Comparison of ENCODE assay signal across 22 cellular contexts in genomic region chrX:348461-349117, GRCh38. TPM values are rescaled to one million over a fixed set of nuclear protein-coding genes. Genes with fewer than 3 reads are reported as not detected.
A peak's percentile ranks its signal among the peaks of the same experiment; 100 is the strongest.
DNase-seq lines count a peak whose midpoint lies in the region; ATAC-seq, FAIRE-seq and TF ChIP-seq lines count a peak whose summit lies in the region.
"Had no signal": no experiment of that assay in that cellular context is flagged by ENCODE, and none has a peak within 500 bp of the region (broad histone marks: within the 10 kb centered on the region; RNA-seq: fewer than 3 reads in every experiment).

No MANE protein-coding gene starts in this region.

- H3K79me2 ChIP-seq in K562 (ENCODE audit: control insufficient read depth, insufficient read depth, low read length) (no peaks in the 10 kb centered on the region), GM23248 (ENCODE audit: insufficient read depth) (no peaks in the 10 kb centered on the region)

- 25% methylated on average over 9 of the region's 11 CpGs for WGBS in K562 (ENCODE audit: insufficient coverage, low coverage, missing lambda C conversion rate)
- WGBS in GM23248 (ENCODE audit: low coverage in 1 of 2, low lambda C conversion rate in 2 of 2, missing lambda C conversion rate in 2 of 2), 2 experiments: 84 to 87% methylated on average over 11 of the region's 11 CpGs

- no peaks in the 10 kb centered on the region for H4K20me1 ChIP-seq in K562 (replicated peaks; ENCODE audit: control insufficient read depth, insufficient read depth, low read length)
- no peaks in the 10 kb centered on the region for H4K20me1 ChIP-seq in GM23248 (ENCODE audit: insufficient read depth)

- no peaks in the 10 kb centered on the region for H3K9me1 ChIP-seq in K562 (ENCODE audit: control insufficient read depth, insufficient read depth, low read length)

- H3K9me3 ChIP-seq in K562 (replicated peaks; ENCODE audit: control insufficient read depth, insufficient read depth, low read depth, low read length) (no peaks in the 10 kb centered on the region), GM23248 (ENCODE audit: low read depth) (no peaks in the 10 kb centered on the region)
- H3K9me3 ChIP-seq: BE2C, prostate gland, testis had no signal

- no peak overlapping the region for H3K27ac ChIP-seq in K562 (ENCODE audit: extremely low read depth, low read depth, low read length)
- H3K27ac ChIP-seq in substantia nigra (ENCODE audit: low read depth, low read length, poor library complexity, severe bottlenecking): peak overlapping the region; percentile 32
- no peak overlapping the region for H3K27ac ChIP-seq in GM23248
- H3K27ac ChIP-seq: prostate gland, WERI-Rb-1 had no signal

- CTCF ChIA-PET in K562 (lab: Yijun Ruan, JAX; ENCODE audit: low intra/inter-chr PET ratio): no interaction called here

- intact Hi-C loops in K562 (cut with micrococcal nuclease): no loop called here
- intact Hi-C loops in Right ventricle myocardium superior (cut with DNase I): no loop called here

- H3K27me3 ChIP-seq in K562 (ENCODE audit: control insufficient read depth in 2 of 2, insufficient read depth in 2 of 2, low read length in 2 of 2) (no peaks in the 10 kb centered on the region), GM23248 (replicated peaks; ENCODE audit: insufficient read depth) (no peaks in the 10 kb centered on the region)
- H3K27me3 ChIP-seq: BE2C, testis had no signal

- no peak overlapping the region for H3K4me2 ChIP-seq in K562 (ENCODE audit: insufficient read depth, low read length)
- no peak overlapping the region for H3K4me2 ChIP-seq in GM23248 (ENCODE audit: unreplicated experiment)

- H3K9ac ChIP-seq in K562 (ENCODE audit: insufficient read depth in 1 of 2, low read depth in 2 of 2, low read length in 2 of 2): no peak overlapping the region
- H3K9ac ChIP-seq in GM23248: no peak overlapping the region

- no peak overlapping the region for H2AFZ ChIP-seq in K562 (ENCODE audit: low read depth, low read length)
- H2AFZ ChIP-seq in GM23248: no peak overlapping the region

- DNase-seq in K562 (ENCODE audit: extremely low read depth in 1 of 4, low spot score in 3 of 4): no peak
- peak; percentile 34 for DNase-seq in Right ventricle myocardium superior
- DNase-seq in medulla oblongata (ENCODE audit: extremely low spot score): peak; percentile 15
- peak in 2 of 49 donors; percentile 4 to 15 for DNase-seq in substantia nigra (lab: John Stamatoyannopoulos, UW)
- DNase-seq in NCI-H2196 treated with DMSO at 0.1 percent for 48 hours (lab: John Stamatoyannopoulos, UW; ENCODE audit: unreplicated experiment): no peak
- no peak for DNase-seq in NCI-H2081 (lab: John Stamatoyannopoulos, UW)
- DNase-seq in GM23248: no peak
- DNase-seq: activated CD8-positive, alpha-beta T cell treated with anti-CD3 and anti-CD28 coated beads for 36 hours; activated T-cell treated with anti-CD3 and anti-CD28 coated beads, Interleukin-2, amount 50 U/mL, for 72 hours; BE2C; Calu3; effector memory CD4-positive, alpha-beta T cell; EL; H7; NCI-H345; NK-92 treated with Interleukin-12 subunit alpha and Interleukin-12 subunit beta, amount 100 ng/mL, for 24 hours; RPMI8226; stimulated activated CD4-positive, alpha-beta T cell treated with anti-CD3 and anti-CD28 coated beads, Interleukin-12 subunit alpha, Interleukin-12 subunit beta, amount 100 ng/mL, for 4 hours; SW 1271; testis; WERI-Rb-1 had no signal

- no peak for TF ChIP-seq POLR2A in K562 (conservative IDR thresholded peaks at IDR 0.05)

- H3K9me2 ChIP-seq in GM23248 (ENCODE audit: insufficient read depth): no peaks in the 10 kb centered on the region

- no peaks in the 10 kb centered on the region for H3F3A ChIP-seq in GM23248 (ENCODE audit: insufficient read depth)

- POLR2A ChIA-PET in K562 (lab: Yijun Ruan, JAX): no interaction called here

- H3K36me3 ChIP-seq in K562 (ENCODE audit: control insufficient read depth, insufficient read depth, low read length) (no peaks in the 10 kb centered on the region), GM23248 (ENCODE audit: low read depth) (no peaks in the 10 kb centered on the region)
- H3K36me3 ChIP-seq: BE2C, prostate gland had no signal

- BruUV-seq in K562 (replicated peaks; lab: Mats Ljungman, UMichigan): no TSS peak

- in situ Hi-C loops in K562 (cut with MboI) (no loop called here), GM23248 (cut with MboI) (no loop called here)

- no peak for TF ChIP-seq RAD21 in K562 (CRISPR knock-in tag; conservative IDR thresholded peaks at IDR 0.05 in 1 of 2, IDR thresholded peaks at IDR 0.05 in 1 of 2)

- ATAC-seq in K562 (no peak), Right ventricle myocardium superior (ENCODE audit: poor library complexity) (peak; percentile 48)
- ATAC-seq: activated CD8-positive, alpha-beta T cell treated with anti-CD3 and anti-CD28 coated beads for 36 hours; activated T-cell treated with anti-CD3 and anti-CD28 coated beads, Interleukin-2, amount 50 U/mL, for 72 hours had no signal

- FAIRE-seq in K562 (lab: Jason Lieb, UNC): no peak

- no peak for TF ChIP-seq EP300 in K562 (IDR thresholded peaks at IDR 0.05; ENCODE audit: low read length)

- H3K4me1 ChIP-seq in K562 (replicated peaks in 1 of 2; ENCODE audit: control insufficient read depth in 2 of 2, insufficient read depth in 2 of 2, low read length in 2 of 2) (0 out of 5 replicates have a peak, but pooled peaks cover 0 to 4% of the 10 kb centered on the region in 2 experiments), GM23248 (ENCODE audit: insufficient read depth) (no peaks in the 10 kb centered on the region)
- H3K4me1 ChIP-seq: BE2C, prostate gland had no signal

- H3K4me3 ChIP-seq in K562 (no peak overlapping the region), GM23248 (no peak overlapping the region)
- H3K4me3 ChIP-seq: prostate gland, testis had no signal

- no peak for TF ChIP-seq CTCF in K562 (IDR thresholded peaks at IDR 0.05 in 2 of 3, conservative IDR thresholded peaks at IDR 0.05 in 1 of 3; ENCODE audit: insufficient read depth in 2 of 3, low read depth in 1 of 3, low read length in 3 of 3)

TF ChIP-seq in K562, 482 proteins besides CTCF, POLR2A, EP300 and RAD21:
- TF ChIP-seq TEAD1 (CRISPR knock-in tag; IDR thresholded peaks at IDR 0.05): no peak
- peak; percentile 22 for TF ChIP-seq MEIS2 (IDR thresholded peaks at IDR 0.05; ENCODE audit: partially characterized antibody)
- no peak for TF ChIP-seq EP400 (IDR thresholded peaks at IDR 0.05)
- no peak for TF ChIP-seq HNRNPH1 (optimal IDR thresholded peaks at IDR 0.05; ENCODE audit: low read depth, low read length)

RNA-seq across cellular contexts. Expression of gene GTPBP6, which starts 30.0 kb away (rescaled TPM):
- 8.2 and 16.9 TPM in 2 replicates for total RNA-seq in K562 (2011; cell fraction: chromatin; rRNA removed; ENCODE audit: low replicate concordance)
- 12.7 and 13.9 TPM in 2 replicates for total RNA-seq in K562 (2011; cell fraction: nucleolus; rRNA removed)
- total RNA-seq in K562 (2011; cell fraction: nucleoplasm; rRNA removed): 7.4 and 11.1 TPM in 2 replicates
- 28.6 and 34.9 TPM in 2 replicates for total RNA-seq in K562 (2014; rRNA removed)
- total RNA-seq in K562 (2014; rRNA removed; fragmentation: Illumina TruSeq; extraction: Trizol): 1.8 and 2.7 TPM in 2 replicates
- total RNA-seq in K562 (2015; rRNA removed; fragmentation: Illumina TruSeq; extraction: Trizol): 11.6 and 13.3 TPM in 2 replicates
- total RNA-seq in K562 (2021): 34.1 and 35.2 TPM in 2 replicates
- polyA plus RNA-seq in K562 (2011; rRNA removed): 8.0 and 13.2 TPM in 2 replicates
- polyA plus RNA-seq in K562 (2011; cell fraction: cytosol; rRNA removed): 11.9 and 25.0 TPM in 2 replicates
- 21.1 and 25.4 TPM in 2 replicates for polyA plus RNA-seq in K562 (2011; cell fraction: nucleus; rRNA removed)
- polyA plus RNA-seq in K562 (2012): 18.5 and 21.7 TPM in 2 replicates
- polyA plus RNA-seq in K562 (2014; fragmentation: Illumina TruSeq; extraction: Trizol): 4.7 and 14.6 TPM in 2 replicates
- polyA plus RNA-seq in K562 (2014; fragmentation: Nextera tagmentation; extraction: Ambion mirVana): under 1 TPM; 0.24 to 0.50 TPM
- 23.7 and 26.4 TPM in 2 replicates for polyA plus RNA-seq in K562 (2014; rRNA removed)
- polyA minus RNA-seq in K562 (2011; rRNA and poly(A)+ RNA removed): 4.6 and 6.0 TPM in 2 replicates
- polyA minus RNA-seq in K562 (2011; cell fraction: cytosol; rRNA and poly(A)+ RNA removed): 8.3 and 9.6 TPM in 2 replicates
- polyA minus RNA-seq in K562 (2011; cell fraction: nucleus; rRNA and poly(A)+ RNA removed): 5.1 and 5.6 TPM in 2 replicates
- total RNA-seq in Right ventricle myocardium superior: 50.8 TPM
- total RNA-seq in GM23248 (2014; rRNA removed; shearing (Covaris generic)): 32.4 and 34.5 TPM in 2 replicates
- polyA plus RNA-seq in GM23248 (2016; fragmentation: Nextera tagmentation; extraction: Ambion mirVana): 28.1 TPM in 2 replicates

RNA-seq across cellular contexts. Expression of gene PPP2R3B, which starts 38.1 kb away (rescaled TPM):
- total RNA-seq in K562 (2011; cell fraction: chromatin; rRNA removed; ENCODE audit: low replicate concordance): 21.2 and 55.6 TPM in 2 replicates
- 36.2 and 47.1 TPM in 2 replicates for total RNA-seq in K562 (2011; cell fraction: nucleolus; rRNA removed)
- total RNA-seq in K562 (2011; cell fraction: nucleoplasm; rRNA removed): 22.7 and 27.4 TPM in 2 replicates
- total RNA-seq in K562 (2014; rRNA removed) (14.7 and 16.2 TPM in 2 replicates), K562 (2014; rRNA removed; fragmentation: Illumina TruSeq; extraction: Trizol) (3.3 and 4.4 TPM in 2 replicates), K562 (2015; rRNA removed; fragmentation: Illumina TruSeq; extraction: Trizol) (6.9 and 7.8 TPM in 2 replicates), K562 (2021) (15.4 and 18.2 TPM in 2 replicates), Right ventricle myocardium superior (154 TPM)
- polyA plus RNA-seq in K562 (2011; rRNA removed) (8.5 and 11.0 TPM in 2 replicates), K562 (2014; fragmentation: Illumina TruSeq; extraction: Trizol) (3.8 and 8.0 TPM in 2 replicates), K562 (2014; fragmentation: Nextera tagmentation; extraction: Ambion mirVana) (under 1 TPM in 1 of 2 experiments, not detected in 1; 0.04 TPM), K562 (2014; rRNA removed) (13.6 and 14.3 TPM in 2 replicates), GM23248 (2016; fragmentation: Nextera tagmentation; extraction: Ambion mirVana) (4.7 and 7.4 TPM in 2 replicates)
- 6.7 and 10.8 TPM in 2 replicates for polyA plus RNA-seq in K562 (2011; cell fraction: cytosol; rRNA removed)
- 69.9 and 88.7 TPM in 2 replicates for polyA plus RNA-seq in K562 (2011; cell fraction: nucleus; rRNA removed)
- polyA plus RNA-seq in K562 (2012): 9.5 and 25.9 TPM in 2 replicates
- 11.0 and 12.1 TPM in 2 replicates for polyA minus RNA-seq in K562 (2011; rRNA and poly(A)+ RNA removed)
- 16.1 and 39.0 TPM in 2 replicates for polyA minus RNA-seq in K562 (2011; cell fraction: cytosol; rRNA and poly(A)+ RNA removed)
- polyA minus RNA-seq in K562 (2011; cell fraction: nucleus; rRNA and poly(A)+ RNA removed): 20.7 and 22.9 TPM in 2 replicates
- 16.6 and 20.5 TPM in 2 replicates for total RNA-seq in GM23248 (2014; rRNA removed; shearing (Covaris generic))

Comparison
In these comparisons a context has a peak if more than half of its experiments do, and no peak if none do; other contexts are left out.
1. DNase-seq: peak in Right ventricle myocardium superior (single experiment) and medulla oblongata (single experiment); none in K562 (0 of 4), NCI-H2196 treated with DMSO at 0.1 percent for 48 hours (single experiment), NCI-H2081 (0 of 2) and GM23248 (single experiment).